In genomic region chr19:40799558-40800338, GRCh38 we compare ENCODE assay signal across 8 cellular contexts. TPM values are rescaled to one million over a fixed set of nuclear protein-coding genes. Genes with fewer than 3 reads are reported as not detected.
DNase-seq lines count a peak whose midpoint lies in the region; ATAC-seq, FAIRE-seq and TF ChIP-seq lines count a peak whose summit lies in the region.

No MANE protein-coding gene starts in this region.

- H3K4me3 ChIP-seq in GM12865 (ENCODE audit: low read depth, low read length) (peak overlapping the region; percentile 89), MM.1S (ENCODE audit: low read length) (peak overlapping the region; percentile 91), kidney (ENCODE audit: low read length in 2 of 2) (peak overlapping the region; percentile 74 to 78)

- intact Hi-C loops in kidney (cut with DNase I) = loop anchor here (10.0 kb wide), 1 partner anchor 135 kb away; no protein-coding TSS in a partner anchor

- peaks cover 65% of the 10 kb centered on the region for H3K4me1 Mint-ChIP-seq in brain
- peaks cover 79% of the 10 kb centered on the region for H3K4me1 Mint-ChIP-seq in stimulated activated naive CD8-positive, alpha-beta T cell treated with anti-CD3 and anti-CD28 coated beads, Interleukin-15, amount 100 ng/mL, for 72 hours

- H3F3A ChIP-seq in MM.1S (ENCODE audit: insufficient read depth, low read length) = 0 out of 2 replicates have a peak, but pooled peaks cover 3% of the 10 kb centered on the region

- peak overlapping the region; percentile 77; the same call in 1 of the 2 replicates for H3K4me2 ChIP-seq in MM.1S (ENCODE audit: low read depth, low read length)

- no peaks in the 10 kb centered on the region for H3K27me3 ChIP-seq in MM.1S (replicated peaks; ENCODE audit: insufficient read depth, low read length)

- H3K4me1 ChIP-seq in MM.1S (ENCODE audit: low read length) (peaks cover 25% of the 10 kb centered on the region), kidney (ENCODE audit: control insufficient read depth in 1 of 2, insufficient read depth in 1 of 2, low read depth in 1 of 2, low read length in 2 of 2) (peaks cover 24 to 54% of the 10 kb centered on the region in 2 donors)

- H3K9ac ChIP-seq in MM.1S (ENCODE audit: low read length) (peak overlapping the region; percentile 77; the same call in 1 of the 2 replicates), kidney (ENCODE audit: low read length in 2 of 2) (peak overlapping the region; percentile 76 to 82)

- peaks cover 41% of the 10 kb centered on the region for H3K79me2 ChIP-seq in MM.1S (ENCODE audit: low read length)

- H3K9me2 ChIP-seq in MM.1S (replicated peaks; ENCODE audit: insufficient read depth, low read length) = no peaks in the 10 kb centered on the region

- TF ChIP-seq CTCF in GM12865 (IDR thresholded peaks at IDR 0.05; ENCODE audit: insufficient read depth, low read depth, low read length, missing control alignments) (no peak), MM.1S (IDR thresholded peaks at IDR 0.05; ENCODE audit: low read length) (no peak), brain (conservative IDR thresholded peaks at IDR 0.05) (no peak), kidney (IDR thresholded peaks at IDR 0.05; ENCODE audit: borderline replicate concordance, extremely low read depth, insufficient read depth) (no peak)

- peak; percentile 6 for ATAC-seq in stimulated activated naive CD8-positive, alpha-beta T cell treated with anti-CD3 and anti-CD28 coated beads, Interleukin-15, amount 100 ng/mL, for 72 hours
- no peak for ATAC-seq in HG03439 (IDR thresholded peaks at IDR 0.05; ENCODE audit: unreplicated experiment)

- peaks cover 21% of the 10 kb centered on the region for H3K36me3 Mint-ChIP-seq in brain

- no peaks in the 10 kb centered on the region for H3K36me3 ChIP-seq in MM.1S (replicated peaks; ENCODE audit: insufficient read depth, low read length)
- peaks cover 0 to 4% of the 10 kb centered on the region in 2 donors for H3K36me3 ChIP-seq in kidney (ENCODE audit: control insufficient read depth in 1 of 2, insufficient read depth in 2 of 2, low read length in 2 of 2)

- H3K27ac Mint-ChIP-seq in brain = peak overlapping the region; percentile 96 to 98 (median 97)
- H3K27ac Mint-ChIP-seq in stimulated activated naive CD8-positive, alpha-beta T cell treated with anti-CD3 and anti-CD28 coated beads, Interleukin-15, amount 100 ng/mL, for 72 hours = peak overlapping the region; percentile 93 to 95

- H3K27ac ChIP-seq in MM.1S (ENCODE audit: low read length) = no peak overlapping the region
- peak overlapping the region; percentile 67 to 87 for H3K27ac ChIP-seq in kidney (ENCODE audit: low read depth in 2 of 2, low read length in 2 of 2)

- peak overlapping the region; percentile 93 to 97 (median 96) for H3K4me3 Mint-ChIP-seq in brain
- H3K4me3 Mint-ChIP-seq in stimulated activated naive CD8-positive, alpha-beta T cell treated with anti-CD3 and anti-CD28 coated beads, Interleukin-15, amount 100 ng/mL, for 72 hours = peak overlapping the region; percentile 99 to 100

- DNase-seq in GM12865 (ENCODE audit: low read depth) (peak; percentile 58), MM.1S (no peak), kidney (peak; percentile 93), DMS153 (lab: John Stamatoyannopoulos, UW) (no peak), NCI-H446 treated with DMSO at 0.1 percent for 48 hours (lab: John Stamatoyannopoulos, UW) (no peak)
- DNase-seq in stimulated activated naive CD8-positive, alpha-beta T cell treated with anti-CD3 and anti-CD28 coated beads, Interleukin-15, amount 100 ng/mL, for 72 hours = peak in 1 of 2 donors; percentile 50

- no peaks in the 10 kb centered on the region for H3K9me3 Mint-ChIP-seq in brain
- H3K9me3 Mint-ChIP-seq in stimulated activated naive CD8-positive, alpha-beta T cell treated with anti-CD3 and anti-CD28 coated beads, Interleukin-15, amount 100 ng/mL, for 72 hours = no peaks in the 10 kb centered on the region

- FAIRE-seq in kidney (lab: Jason Lieb, UNC) = no peak

- no peaks in the 10 kb centered on the region; the same call in 1 of the 2 replicates for H4K20me1 ChIP-seq in MM.1S (ENCODE audit: insufficient read depth, low read length)

- H2AFZ ChIP-seq in MM.1S (ENCODE audit: low read length) = peak overlapping the region; percentile 45; the same call in 1 of the 2 replicates

- H3K9me3 ChIP-seq in MM.1S (replicated peaks; ENCODE audit: insufficient read depth, low read length) (no peaks in the 10 kb centered on the region), kidney (ENCODE audit: control insufficient read depth in 1 of 2, low read length in 2 of 2) (no peaks in the 10 kb centered on the region)

- peaks cover 16% of the 10 kb centered on the region for H3K27me3 Mint-ChIP-seq in brain
- no peaks in the 10 kb centered on the region for H3K27me3 Mint-ChIP-seq in stimulated activated naive CD8-positive, alpha-beta T cell treated with anti-CD3 and anti-CD28 coated beads, Interleukin-15, amount 100 ng/mL, for 72 hours

RNA-seq across cellular contexts. Expression of gene EGLN2, which starts 0.8 kb away (rescaled TPM):
- polyA plus RNA-seq in brain (ENCODE audit: insufficient read depth, low read depth, low replicate concordance) (59.2 TPM), kidney (ENCODE audit: insufficient read depth, low read depth, low replicate concordance) (96.3 TPM)
- 96.0 TPM for total RNA-seq in kidney

RNA-seq across cellular contexts. Expression of gene RAB4B, which starts 21.7 kb away (rescaled TPM):
- polyA plus RNA-seq in brain (ENCODE audit: insufficient read depth, low read depth, low replicate concordance) = 98.9 TPM
- 42.1 TPM for total RNA-seq in kidney
- 61.7 TPM for polyA plus RNA-seq in kidney (ENCODE audit: insufficient read depth, low read depth, low replicate concordance)

RNA-seq across cellular contexts. Expression of gene MIA, which starts 24.4 kb away (rescaled TPM):
- polyA plus RNA-seq in brain (ENCODE audit: insufficient read depth, low read depth, low replicate concordance) (not detected), kidney (ENCODE audit: insufficient read depth, low read depth, low replicate concordance) (not detected)
- 6.5 TPM for total RNA-seq in kidney

RNA-seq across cellular contexts. Expression of gene SNRPA, which starts 48.7 kb away (rescaled TPM):
- polyA plus RNA-seq in brain (ENCODE audit: insufficient read depth, low read depth, low replicate concordance) = 96.2 TPM
- 48.7 TPM for total RNA-seq in kidney
- 52.6 TPM for polyA plus RNA-seq in kidney (ENCODE audit: insufficient read depth, low read depth, low replicate concordance)

RNA-seq across cellular contexts. Expression of gene ACTMAP, which starts 49.5 kb away (rescaled TPM):
- polyA plus RNA-seq in brain (ENCODE audit: insufficient read depth, low read depth, low replicate concordance) = 20.5 TPM
- 8.7 TPM for total RNA-seq in kidney
- 8.9 TPM for polyA plus RNA-seq in kidney (ENCODE audit: insufficient read depth, low read depth, low replicate concordance)

Comparison
In these comparisons a context has a peak if more than half of its experiments do, and no peak if none do; other contexts are left out.
1. DNase-seq: peak in GM12865 (single experiment) and kidney (single experiment); none in MM.1S (single experiment), DMS153 (single experiment) and NCI-H446 treated with DMSO at 0.1 percent for 48 hours (single experiment).
2. Peak in every context shown above with its lines, with median percentiles within 50 percentile points of each other: H3K4me3 ChIP-seq.